ENCODE assay signal across 8 cellular contexts in the genomic region with DNA sequence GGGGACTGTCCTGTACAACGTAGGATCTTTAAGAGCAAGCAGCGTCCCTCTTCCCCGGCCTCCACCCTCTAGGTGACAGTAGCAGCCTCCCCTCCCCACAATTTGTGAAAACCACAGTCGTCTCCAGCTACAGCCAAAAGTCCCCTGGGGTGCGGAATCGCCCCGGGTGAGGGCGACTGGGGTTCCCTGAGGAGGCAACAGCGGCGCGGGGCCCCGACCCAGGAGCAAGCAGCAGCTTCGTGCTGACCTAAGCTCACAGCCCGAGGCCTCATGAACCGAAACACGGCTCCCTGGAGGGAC. TPM values are rescaled to one million over a fixed set of nuclear protein-coding genes. Genes with fewer than 3 reads are reported as not detected.
DNase-seq lines count a peak whose midpoint lies in the region; ATAC-seq lines count a peak whose summit lies in the region.

No MANE protein-coding gene starts in this region.

- H3K27ac ChIP-seq in iPS DF 6.9 (ENCODE audit: low read length), result no peak overlapping the region

- CTCF ChIA-PET in activated CD4-positive, alpha-beta memory T cell treated with anti-CD3 and anti-CD28 coated beads, Interleukin-2, amount 10 ng/mL, durations not matched to agents 7 days and 5 days (lab: Charles Lee), result interaction anchor here (1.5 to 1.9 kb wide), 2 partner anchors 133 to 138 kb away, joined by 3 to 6 read pairs; a partner anchor contains a TSS

- H3K4me1 ChIP-seq in iPS DF 6.9 (ENCODE audit: control insufficient read depth, insufficient read depth, low read length), result no peaks in the 10 kb centered on the region

- peaks cover 8% of the 10 kb centered on the region for H3K9me3 Mint-ChIP-seq in activated CD4-positive, alpha-beta memory T cell treated with anti-CD3 and anti-CD28 coated beads, Interleukin-2, amount 10 ng/mL, durations not matched to agents 7 days and 5 days
- H3K9me3 Mint-ChIP-seq in stimulated activated naive CD8-positive, alpha-beta T cell treated with anti-CD3 and anti-CD28 coated beads, Interleukin-15, amount 100 ng/mL, for 72 hours, result no peaks in the 10 kb centered on the region

- in situ Hi-C loops in ACHN (cut with HindIII; ENCODE audit: low pct_ligation_motif_present, low pct_unique_long_range_greater_than_20kb, low sequenced_read_pairs), result no loop called here

- ATAC-seq in activated CD4-positive, CD25-positive, alpha-beta regulatory T cell treated with anti-CD3 and anti-CD28 coated beads, Interleukin-2, amount 50 U/mL, for 24 hours, result peak; percentile 0
- ATAC-seq in HG03045 (IDR thresholded peaks at IDR 0.05; ENCODE audit: unreplicated experiment), result peak; percentile 16
- ATAC-seq in stimulated activated naive CD8-positive, alpha-beta T cell treated with anti-CD3 and anti-CD28 coated beads, Interleukin-15, amount 100 ng/mL, for 72 hours, result peak; percentile 8

- peak overlapping the region; percentile 84 for H3K4me3 Mint-ChIP-seq in activated CD4-positive, alpha-beta memory T cell treated with anti-CD3 and anti-CD28 coated beads, Interleukin-2, amount 10 ng/mL, durations not matched to agents 7 days and 5 days
- peak overlapping the region; percentile 91 to 95 for H3K4me3 Mint-ChIP-seq in stimulated activated naive CD8-positive, alpha-beta T cell treated with anti-CD3 and anti-CD28 coated beads, Interleukin-15, amount 100 ng/mL, for 72 hours

- peaks cover 27% of the 10 kb centered on the region for H3K4me1 Mint-ChIP-seq in activated CD4-positive, alpha-beta memory T cell treated with anti-CD3 and anti-CD28 coated beads, Interleukin-2, amount 10 ng/mL, durations not matched to agents 7 days and 5 days
- peaks cover 26% of the 10 kb centered on the region for H3K4me1 Mint-ChIP-seq in stimulated activated naive CD8-positive, alpha-beta T cell treated with anti-CD3 and anti-CD28 coated beads, Interleukin-15, amount 100 ng/mL, for 72 hours

- H3K27me3 Mint-ChIP-seq in activated CD4-positive, alpha-beta memory T cell treated with anti-CD3 and anti-CD28 coated beads, Interleukin-2, amount 10 ng/mL, durations not matched to agents 7 days and 5 days, result peaks cover 6% of the 10 kb centered on the region
- H3K27me3 Mint-ChIP-seq in stimulated activated naive CD8-positive, alpha-beta T cell treated with anti-CD3 and anti-CD28 coated beads, Interleukin-15, amount 100 ng/mL, for 72 hours, result no peaks in the 10 kb centered on the region

- H3K9me3 ChIP-seq in iPS DF 6.9 (ENCODE audit: control insufficient read depth, insufficient read depth, low read length), result peaks cover 1% of the 10 kb centered on the region

- no peaks in the 10 kb centered on the region for H3K27me3 ChIP-seq in iPS DF 6.9 (ENCODE audit: control insufficient read depth, insufficient read depth, low read length)

- H3K36me3 Mint-ChIP-seq in activated CD4-positive, alpha-beta memory T cell treated with anti-CD3 and anti-CD28 coated beads, Interleukin-2, amount 10 ng/mL, durations not matched to agents 7 days and 5 days (ENCODE audit: low read depth), result peaks cover 27% of the 10 kb centered on the region

- H3K4me3 ChIP-seq in iPS DF 6.9 (ENCODE audit: low read length), result peak overlapping the region; percentile 64

- no peaks in the 10 kb centered on the region; the same call in 1 of the 2 replicates for H3K36me3 ChIP-seq in iPS DF 6.9 (ENCODE audit: control insufficient read depth, insufficient read depth, low read length)

- H3K27ac Mint-ChIP-seq in activated CD4-positive, alpha-beta memory T cell treated with anti-CD3 and anti-CD28 coated beads, Interleukin-2, amount 10 ng/mL, durations not matched to agents 7 days and 5 days, result peak overlapping the region; percentile 96
- H3K27ac Mint-ChIP-seq in stimulated activated naive CD8-positive, alpha-beta T cell treated with anti-CD3 and anti-CD28 coated beads, Interleukin-15, amount 100 ng/mL, for 72 hours, result peak overlapping the region; percentile 90 to 98

- POLR2A ChIA-PET in activated CD4-positive, alpha-beta memory T cell treated with anti-CD3 and anti-CD28 coated beads, Interleukin-2, amount 10 ng/mL, durations not matched to agents 7 days and 5 days (lab: Charles Lee), result interaction anchor here (2.8 kb wide), 1 partner anchor 11 kb away, joined by 11 read pairs; no protein-coding TSS in a partner anchor

- WGBS in iPS DF 6.9 (ENCODE audit: insufficient coverage, insufficient read length), result no CpG with 5 or more reads among the region's 16 CpGs

- no peak for DNase-seq in activated CD4-positive, CD25-positive, alpha-beta regulatory T cell (lab: John Stamatoyannopoulos, UW)
- DNase-seq in activated CD4-positive, alpha-beta memory T cell treated with anti-CD3 and anti-CD28 coated beads, Interleukin-2, amount 10 ng/mL, durations not matched to agents 7 days and 5 days, result no peak
- DNase-seq in iPS DF 6.9 (ENCODE audit: low read depth, low spot score), result no peak
- DNase-seq in stimulated activated naive CD8-positive, alpha-beta T cell treated with anti-CD3 and anti-CD28 coated beads, Interleukin-15, amount 100 ng/mL, for 72 hours, result no peak
- no peak for DNase-seq in ACHN
- no peak for DNase-seq in stimulated activated CD4-positive, alpha-beta T cell treated with anti-CD3 and anti-CD28 coated beads, Interleukin-12 subunit alpha, Interleukin-12 subunit beta, amount 100 ng/mL, for 4 hours

RNA-seq across cellular contexts. Expression of a gene that starts 0.3 kb away (rescaled TPM):
- total RNA-seq in activated CD4-positive, alpha-beta memory T cell treated with anti-CD3 and anti-CD28 coated beads, Interleukin-2, amount 10 ng/mL, durations not matched to agents 7 days and 5 days, result 10 to 100 TPM; 25.0 to 26.1 TPM

RNA-seq across cellular contexts. Expression of a gene that starts 0.4 kb away (rescaled TPM):
- not detected for total RNA-seq in activated CD4-positive, alpha-beta memory T cell treated with anti-CD3 and anti-CD28 coated beads, Interleukin-2, amount 10 ng/mL, durations not matched to agents 7 days and 5 days
